ENCODE assay signal across 9 cellular contexts in genomic region chr6:112027942-112028674, GRCh38. TPM values are rescaled to one million over a fixed set of nuclear protein-coding genes. Genes with fewer than 3 reads are reported as not detected.
DNase-seq lines count a peak whose midpoint lies in the region; ATAC-seq and TF ChIP-seq lines count a peak whose summit lies in the region.
"Had no signal": no experiment of that assay in that cellular context is flagged by ENCODE, and none has a peak within 500 bp of the region (broad histone marks: within the 10 kb centered on the region; RNA-seq: fewer than 3 reads in every experiment).

No MANE protein-coding gene starts in this region.

- TF ChIP-seq CTCF in mucosa of descending colon (IDR thresholded peaks at IDR 0.05), result no peak

- DNase-seq in GM04504 (ENCODE audit: low read depth) (peak; percentile 42), mucosa of descending colon (no peak), Right ventricle myocardium inferior (ENCODE audit: missing footprints) (no peak), head of caudate nucleus (no peak)
- peak; percentile 26 for DNase-seq in activated CD4-positive, alpha-beta T cell treated with anti-CD3 and anti-CD28 coated beads, Interleukin-2, amount 50 U/mL, for 1 hour
- DNase-seq: trophoblast cell had no signal

- intact Hi-C loops in mucosa of descending colon (cut with DNase I, micrococcal nuclease) (no loop called here), Right ventricle myocardium inferior (cut with DNase I) (no loop called here), head of caudate nucleus (cut with DNase I) (no loop called here)

- ATAC-seq in HG02610 (IDR thresholded peaks at IDR 0.05; ENCODE audit: unreplicated experiment) (peak; percentile 77), mucosa of descending colon (peak; percentile 75), GM21447 (IDR thresholded peaks at IDR 0.05; ENCODE audit: unreplicated experiment) (no peak), Right ventricle myocardium inferior (no peak), GM21528 (IDR thresholded peaks at IDR 0.05; ENCODE audit: low FRiP score, unreplicated experiment) (no peak)

- H3K36me3 ChIP-seq in mucosa of descending colon (ENCODE audit: low read depth), result no peaks in the 10 kb centered on the region

- H3K4me3 ChIP-seq in mucosa of descending colon, result no peak overlapping the region

- peaks cover 5% of the 10 kb centered on the region for H3K4me1 ChIP-seq in mucosa of descending colon (ENCODE audit: low read depth)

- H3K9me3 ChIP-seq in mucosa of descending colon, result no peaks in the 10 kb centered on the region

RNA-seq across cellular contexts. Expression of gene CCN6, which starts 25.8 kb away (rescaled TPM):
- not detected for total RNA-seq in mucosa of descending colon
- not detected for total RNA-seq in Right ventricle myocardium inferior

RNA-seq across cellular contexts. Expression of gene TUBE1, which starts 59.2 kb away (rescaled TPM):
- total RNA-seq in mucosa of descending colon, result 10 to 100 TPM in 2 of 3 donors, 1 to 10 TPM in 1; 8.8 to 22.8 (median 13.2) TPM
- 24.0 TPM for total RNA-seq in Right ventricle myocardium inferior

RNA-seq across cellular contexts. Expression of gene FAM229B, which starts 59.3 kb away (rescaled TPM):
- total RNA-seq in mucosa of descending colon (10 to 100 TPM in 1 of 3 donors, 1 to 10 TPM in 1, under 1 TPM in 1; 0.93 to 13.6 (median 2.9) TPM), Right ventricle myocardium inferior (75.1 TPM)

Comparison
In these comparisons a context has a peak if more than half of its experiments do, and no peak if none do; other contexts are left out.
1. DNase-seq: peak in GM04504 (single experiment) and activated CD4-positive, alpha-beta T cell treated with anti-CD3 and anti-CD28 coated beads, Interleukin-2, amount 50 U/mL, for 1 hour (single experiment); none in mucosa of descending colon (0 of 3), Right ventricle myocardium inferior (single experiment) and head of caudate nucleus (0 of 42).
2. ATAC-seq: peak in HG02610 (single experiment) and mucosa of descending colon (single experiment); none in GM21447 (single experiment), Right ventricle myocardium inferior (single experiment) and GM21528 (single experiment).